ENCODE assay signal across 24 cellular contexts in genomic region chr1:27346991-27347627, GRCh38. TPM values are rescaled to one million over a fixed set of nuclear protein-coding genes. Genes with fewer than 3 reads are reported as not detected.
DNase-seq lines count a peak whose midpoint lies in the region; ATAC-seq, FAIRE-seq and TF ChIP-seq lines count a peak whose summit lies in the region.
"Had no signal": no experiment of that assay in that cellular context is flagged by ENCODE, and none has a peak within 500 bp of the region (broad histone marks: within the 10 kb centered on the region; RNA-seq: fewer than 3 reads in every experiment).

No MANE protein-coding gene starts in this region.

- intact Hi-C loops in CD8-positive, alpha-beta T cell (cut with DNase I, micrococcal nuclease), result loop anchor here in 1 of 2 experiments (10.0 kb wide), 1 partner anchor 1208 kb away; the partner anchor contains the start of gene TRNAU1AP
- intact Hi-C loops in HCT116 (cut with micrococcal nuclease), result no loop called here
- intact Hi-C loops in K562 (cut with micrococcal nuclease), result no loop called here

- H3K79me2 ChIP-seq in HCT116 (ENCODE audit: insufficient read depth, low read length) (peaks cover 19% of the 10 kb centered on the region; the same call in 1 of the 2 replicates), K562 (ENCODE audit: control insufficient read depth, insufficient read depth, low read length) (no peaks in the 10 kb centered on the region; the same call in 2 of the 3 replicates)

- peaks cover 56% of the 10 kb centered on the region for H3K36me3 Mint-ChIP-seq in CD8-positive, alpha-beta T cell
- peaks cover 0 to 8% of the 10 kb centered on the region in 2 donors for H3K36me3 Mint-ChIP-seq in naive B cell

- H2AFZ ChIP-seq in HCT116 (ENCODE audit: low read depth, low read length, poor library complexity, severe bottlenecking) (no peak overlapping the region), K562 (ENCODE audit: low read depth, low read length) (no peak overlapping the region)

- no TSS peak for BruUV-seq in HCT116 (replicated peaks; lab: Mats Ljungman, UMichigan)
- no TSS peak for BruUV-seq in K562 (replicated peaks; lab: Mats Ljungman, UMichigan)

- no peak for TF ChIP-seq EP300 in K562 (IDR thresholded peaks at IDR 0.05; ENCODE audit: low read length)

- H3K9ac ChIP-seq in HCT116 (ENCODE audit: low read length) (peak overlapping the region; percentile 58), K562 (ENCODE audit: insufficient read depth in 1 of 2, low read depth in 2 of 2, low read length in 2 of 2) (peak overlapping the region in 1 of 2 experiments; percentile 81; a peak in 2 of 4 replicates)

- peaks cover 39% of the 10 kb centered on the region for H3K4me1 Mint-ChIP-seq in CD8-positive, alpha-beta T cell (ENCODE audit: low read depth)
- H3K4me1 Mint-ChIP-seq in naive B cell, result peaks cover 31 to 46% (median 40%) of the 10 kb centered on the region in 3 donors

- no peak for TF ChIP-seq POLR2A in HCT116 (IDR thresholded peaks at IDR 0.05; ENCODE audit: borderline replicate concordance, extremely low read depth, insufficient read depth, insufficient read length)
- no peak for TF ChIP-seq POLR2A in K562 (conservative IDR thresholded peaks at IDR 0.05)

- no peak for TF ChIP-seq CTCF in CD8-positive, alpha-beta T cell (IDR thresholded peaks at IDR 0.05)
- TF ChIP-seq CTCF in HCT116 (IDR thresholded peaks at IDR 0.05 in 2 of 3, conservative IDR thresholded peaks at IDR 0.05 in 1 of 3; ENCODE audit: borderline replicate concordance in 1 of 3, insufficient read depth in 1 of 3, low read depth in 2 of 3, low read length in 2 of 3) (no peak), K562 (IDR thresholded peaks at IDR 0.05 in 2 of 3, conservative IDR thresholded peaks at IDR 0.05 in 1 of 3; ENCODE audit: insufficient read depth in 2 of 3, low read depth in 1 of 3, low read length in 3 of 3) (no peak)

- FAIRE-seq in K562 (lab: Jason Lieb, UNC), result no peak
- FAIRE-seq: H1 had no signal

- H3K9me3 Mint-ChIP-seq in CD8-positive, alpha-beta T cell, result no peaks in the 10 kb centered on the region
- no peaks in the 10 kb centered on the region for H3K9me3 Mint-ChIP-seq in naive B cell

- TF ChIP-seq RAD21 in HCT116 (IDR thresholded peaks at IDR 0.05; ENCODE audit: low read depth) (no peak), K562 (CRISPR knock-in tag; conservative IDR thresholded peaks at IDR 0.05 in 1 of 2, IDR thresholded peaks at IDR 0.05 in 1 of 2) (no peak)

- peaks cover 10% of the 10 kb centered on the region for H3K36me3 ChIP-seq in CD8-positive, alpha-beta T cell (ENCODE audit: insufficient read depth, low read length)
- H3K36me3 ChIP-seq in HCT116 (ENCODE audit: control insufficient read depth in 1 of 2, insufficient read depth in 2 of 2, low read length in 2 of 2), result no peaks in the 10 kb centered on the region
- H3K36me3 ChIP-seq in K562 (ENCODE audit: control insufficient read depth, insufficient read depth, low read length), result no peaks in the 10 kb centered on the region

- H3K4me2 ChIP-seq in HCT116 (ENCODE audit: low read length) (peak overlapping the region; percentile 82), K562 (ENCODE audit: insufficient read depth, low read length) (no peak overlapping the region)

- H3K9me3 ChIP-seq in CD8-positive, alpha-beta T cell (ENCODE audit: low read length), result no peaks in the 10 kb centered on the region
- H3K9me3 ChIP-seq in HCT116 (ENCODE audit: control insufficient read depth in 1 of 2, insufficient read depth in 1 of 2, low read depth in 1 of 2, low read length in 2 of 2), result no peaks in the 10 kb centered on the region
- no peaks in the 10 kb centered on the region for H3K9me3 ChIP-seq in K562 (replicated peaks; ENCODE audit: control insufficient read depth, insufficient read depth, low read depth, low read length)
- H3K9me3 ChIP-seq: testis had no signal

- POLR2A ChIA-PET in CD8-positive, alpha-beta T cell (lab: Charles Lee), result interaction anchor here (2.9 kb wide), 1 partner anchor 9 kb away, joined by 12 read pairs; no protein-coding TSS in a partner anchor
- POLR2A ChIA-PET in HCT116 (lab: Charles Lee) (interaction anchor here (0.9 to 1.2 kb wide), 2 partner anchors 19 to 20 kb away, joined by 3 read pairs; partner anchors contain the start of gene MAP3K6), K562 (lab: Yijun Ruan, JAX) (interaction anchor here (0.6 to 1.0 kb wide), 3 partner anchors 15 to 20 kb away, joined by 3 to 4 read pairs (median 3); no protein-coding TSS in a partner anchor)

- no peak overlapping the region for H3K27ac ChIP-seq in CD8-positive, alpha-beta T cell (ENCODE audit: low read depth, low read length)
- H3K27ac ChIP-seq in HCT116 (ENCODE audit: low read depth, low read length) (peak overlapping the region; percentile 40), K562 (ENCODE audit: extremely low read depth, low read depth, low read length) (no peak overlapping the region)
- H3K27ac ChIP-seq: HL-60, testis had no signal

- H3K4me3 Mint-ChIP-seq in CD8-positive, alpha-beta T cell, result no peak overlapping the region
- H3K4me3 Mint-ChIP-seq in naive B cell, result peak overlapping the region in 1 of 8 donors; percentile 24

- RAD21 ChIA-PET in HCT116 (lab: Charles Lee; ENCODE audit: low non-redundant PET in 1 of 2, low total read pairs in 2 of 2, uncharacterized antibody in 2 of 2, unreplicated experiment in 2 of 2), result no interaction called here

- H4K20me1 ChIP-seq in HCT116 (ENCODE audit: insufficient read depth) (no peaks in the 10 kb centered on the region), K562 (replicated peaks; ENCODE audit: control insufficient read depth, insufficient read depth, low read length) (no peaks in the 10 kb centered on the region)

- H3K27ac Mint-ChIP-seq in CD8-positive, alpha-beta T cell, result peak overlapping the region; percentile 52
- peak overlapping the region in 4 of 6 donors; percentile 28 to 67 (median 48) for H3K27ac Mint-ChIP-seq in naive B cell

- WGBS in K562 (ENCODE audit: insufficient coverage, low coverage, missing lambda C conversion rate), result 77% methylated on average over 13 of the region's 14 CpGs

- CTCF ChIA-PET in CD8-positive, alpha-beta T cell (lab: Charles Lee), result interaction anchor here (0.8 to 9.9 kb wide), 5 partner anchors 9 to 209 kb away, joined by 3 to 120 read pairs (median 15); partner anchors contain the start of gene MAP3K6
- CTCF ChIA-PET in HCT116 (lab: Charles Lee) (interaction anchor here (1.4 kb wide), 1 partner anchor 41 kb away, joined by 3 read pairs; no protein-coding TSS in a partner anchor), K562 (lab: Yijun Ruan, JAX; ENCODE audit: low intra/inter-chr PET ratio) (no interaction called here)

- no peaks in the 10 kb centered on the region for H3K9me2 ChIP-seq in HCT116 (ENCODE audit: insufficient read depth)

- in situ Hi-C loops in K562 (cut with MboI), result no loop called here

- no peaks in the 10 kb centered on the region for H3K9me1 ChIP-seq in K562 (ENCODE audit: control insufficient read depth, insufficient read depth, low read length)

- no peak for DNase-seq in CD8-positive, alpha-beta T cell
- DNase-seq in HCT116 (ENCODE audit: low read depth, low spot score) (no peak), K562 (ENCODE audit: extremely low read depth in 1 of 4, low spot score in 3 of 4) (peak in 3 of 4 experiments; percentile 40 to 54 (median 53)), naive B cell (no peak), cortex of kidney (lab: John Stamatoyannopoulos, UW) (no peak)
- DNase-seq: activated CD4-positive, alpha-beta T cell treated with anti-CD3 and anti-CD28 coated beads, Interleukin-2, amount 50 U/mL, for 48 hours; activated T-cell treated with anti-CD3 and anti-CD28 coated beads, Interleukin-2, amount 50 U/mL, for 1 hour; caudate nucleus; DMS 273 treated with DMSO at 0.1 percent for 48 hours; hypothalamus; KG1; left cardiac atrium; NCI-H1105; occipital lobe; stimulated activated CD4-positive, alpha-beta T cell treated with anti-CD3 and anti-CD28 coated beads, Interleukin-4, amount 100 ng/mL, for 4 hours; stimulated activated CD8-positive, alpha-beta memory T cell treated with anti-CD3 and anti-CD28 coated beads, Interleukin-4, amount 100 ng/mL, for 48 hours; testis had no signal

- H3K27me3 Mint-ChIP-seq in CD8-positive, alpha-beta T cell (ENCODE audit: low read depth), result no peaks in the 10 kb centered on the region
- H3K27me3 Mint-ChIP-seq in naive B cell, result no peaks in the 10 kb centered on the region

- peaks cover 21% of the 10 kb centered on the region for H3K4me1 ChIP-seq in CD8-positive, alpha-beta T cell (ENCODE audit: insufficient read depth, low read length)
- peaks cover 32 to 61% of the 10 kb centered on the region in 2 experiments for H3K4me1 ChIP-seq in HCT116 (ENCODE audit: control insufficient read depth in 1 of 2, insufficient read depth in 2 of 2, low read length in 2 of 2)
- peaks cover 32 to 58% of the 10 kb centered on the region in 2 experiments for H3K4me1 ChIP-seq in K562 (replicated peaks in 1 of 2; ENCODE audit: control insufficient read depth in 2 of 2, insufficient read depth in 2 of 2, low read length in 2 of 2)

- H3K4me3 ChIP-seq in CD8-positive, alpha-beta T cell (ENCODE audit: low read depth, low read length), result no peak overlapping the region
- H3K4me3 ChIP-seq in HCT116 (replicated peaks in 1 of 2; ENCODE audit: low read depth in 1 of 2, low read length in 2 of 2) (peak overlapping the region in 1 of 2 experiments; percentile 49; a peak in 2 of 4 replicates), K562 (no peak overlapping the region)
- H3K4me3 ChIP-seq: testis had no signal

- ATAC-seq in CD8-positive, alpha-beta T cell, result no peak
- ATAC-seq in HCT116 (peak; percentile 23), K562 (no peak), naive B cell (ENCODE audit: low read depth in 2 of 2) (no peak), GM18907 (IDR thresholded peaks at IDR 0.05; ENCODE audit: unreplicated experiment) (no peak), HG03039 (IDR thresholded peaks at IDR 0.05; ENCODE audit: unreplicated experiment) (no peak)
- ATAC-seq: left cardiac atrium had no signal

- no peaks in the 10 kb centered on the region for H3K27me3 ChIP-seq in CD8-positive, alpha-beta T cell (ENCODE audit: insufficient read depth, low read length)
- H3K27me3 ChIP-seq in HCT116 (ENCODE audit: insufficient read depth, low read length), result no peaks in the 10 kb centered on the region
- no peaks in the 10 kb centered on the region for H3K27me3 ChIP-seq in K562 (ENCODE audit: control insufficient read depth in 2 of 2, insufficient read depth in 2 of 2, low read length in 2 of 2)
- H3K27me3 ChIP-seq: testis had no signal

RNA-seq across cellular contexts. Expression of gene SYTL1, which starts 5.3 kb away (rescaled TPM):
- total RNA-seq in CD8-positive, alpha-beta T cell, result 100 to 1,000 TPM; 103 to 113 TPM
- total RNA-seq in HCT116 (2021; ENCODE audit: unreplicated experiment) (75.9 TPM), K562 (2014; rRNA removed) (3.9 and 4.7 TPM in 2 replicates), K562 (2014; rRNA removed; fragmentation: Illumina TruSeq; extraction: Trizol) (0.55 and 0.57 TPM in 2 replicates), K562 (2015; rRNA removed; fragmentation: Illumina TruSeq; extraction: Trizol) (1.7 and 2.2 TPM in 2 replicates), K562 (2021) (6.0 and 9.3 TPM in 2 replicates)
- polyA plus RNA-seq in HCT116 (2012), result 85.9 and 88.7 TPM in 2 replicates
- total RNA-seq in K562 (2011; cell fraction: chromatin; rRNA removed; ENCODE audit: low replicate concordance), result 18.4 and 69.1 TPM in 2 replicates
- 29.5 and 45.5 TPM in 2 replicates for total RNA-seq in K562 (2011; cell fraction: nucleolus; rRNA removed)
- total RNA-seq in K562 (2011; cell fraction: nucleoplasm; rRNA removed), result 21.0 and 26.5 TPM in 2 replicates
- polyA plus RNA-seq in K562 (2011; rRNA removed) (3.8 and 12.3 TPM in 2 replicates), K562 (2014; fragmentation: Illumina TruSeq; extraction: Trizol) (0.91 and 1.9 TPM in 2 replicates), K562 (2014; fragmentation: Nextera tagmentation; extraction: Ambion mirVana) (under 1 TPM; 0.04 to 0.27 TPM), K562 (2014; rRNA removed) (5.9 and 8.6 TPM in 2 replicates), naive B cell (ENCODE audit: low read depth in 6 of 6) (100 to 1,000 TPM in 1 of 6 donors, 10 to 100 TPM in 5; 63.3 to 110 (median 79.9) TPM)
- polyA plus RNA-seq in K562 (2011; cell fraction: cytosol; rRNA removed), result 8.4 and 14.7 TPM in 2 replicates
- 114 and 120 TPM in 2 replicates for polyA plus RNA-seq in K562 (2011; cell fraction: nucleus; rRNA removed)
- 7.0 and 32.0 TPM in 2 replicates for polyA plus RNA-seq in K562 (2012)
- 3.0 and 6.4 TPM in 2 replicates for polyA minus RNA-seq in K562 (2011; rRNA and poly(A)+ RNA removed)
- 4.6 and 14.3 TPM in 2 replicates for polyA minus RNA-seq in K562 (2011; cell fraction: cytosol; rRNA and poly(A)+ RNA removed)
- polyA minus RNA-seq in K562 (2011; cell fraction: nucleus; rRNA and poly(A)+ RNA removed), result 14.7 and 18.1 TPM in 2 replicates
- total RNA-seq: occipital lobe had no signal

RNA-seq across cellular contexts. Expression of gene MAP3K6, which starts 19.7 kb away (rescaled TPM):
- 10 to 100 TPM; 17.5 to 19.9 TPM for total RNA-seq in CD8-positive, alpha-beta T cell
- total RNA-seq in HCT116 (2021; ENCODE audit: unreplicated experiment) (30.2 TPM), K562 (2014; rRNA removed) (10.1 and 14.7 TPM in 2 replicates), K562 (2014; rRNA removed; fragmentation: Illumina TruSeq; extraction: Trizol) (5.0 and 6.2 TPM in 2 replicates), K562 (2015; rRNA removed; fragmentation: Illumina TruSeq; extraction: Trizol) (7.6 and 9.5 TPM in 2 replicates), K562 (2021) (18.1 and 21.9 TPM in 2 replicates)
- 26.8 and 30.2 TPM in 2 replicates for polyA plus RNA-seq in HCT116 (2012)
- 22.7 and 88.4 TPM in 2 replicates for total RNA-seq in K562 (2011; cell fraction: chromatin; rRNA removed; ENCODE audit: low replicate concordance)
- 52.5 and 55.4 TPM in 2 replicates for total RNA-seq in K562 (2011; cell fraction: nucleolus; rRNA removed)
- 27.7 and 28.5 TPM in 2 replicates for total RNA-seq in K562 (2011; cell fraction: nucleoplasm; rRNA removed)
- polyA plus RNA-seq in K562 (2011; rRNA removed) (4.7 and 13.2 TPM in 2 replicates), K562 (2014; fragmentation: Illumina TruSeq; extraction: Trizol) (7.0 and 9.0 TPM in 2 replicates), K562 (2014; fragmentation: Nextera tagmentation; extraction: Ambion mirVana) (1 to 10 TPM in 1 of 2 experiments, under 1 TPM in 1; 0.99 to 1.5 TPM), K562 (2014; rRNA removed) (8.2 and 12.9 TPM in 2 replicates), naive B cell (ENCODE audit: low read depth in 6 of 6) (1 to 10 TPM in 4 of 6 donors, under 1 TPM in 1, not detected in 1; 0.80 to 2.7 (median 2.0) TPM)
- polyA plus RNA-seq in K562 (2011; cell fraction: cytosol; rRNA removed), result 5.5 and 6.6 TPM in 2 replicates
- 101 and 102 TPM in 2 replicates for polyA plus RNA-seq in K562 (2011; cell fraction: nucleus; rRNA removed)
- 17.8 and 18.2 TPM in 2 replicates for polyA plus RNA-seq in K562 (2012)
- 3.1 and 4.9 TPM in 2 replicates for polyA minus RNA-seq in K562 (2011; rRNA and poly(A)+ RNA removed)
- polyA minus RNA-seq in K562 (2011; cell fraction: cytosol; rRNA and poly(A)+ RNA removed), result 4.8 and 5.1 TPM in 2 replicates
- 15.2 and 17.2 TPM in 2 replicates for polyA minus RNA-seq in K562 (2011; cell fraction: nucleus; rRNA and poly(A)+ RNA removed)

RNA-seq across cellular contexts. Expression of gene TMEM222, which starts 25.1 kb away (rescaled TPM):
- total RNA-seq in CD8-positive, alpha-beta T cell, result 10 to 100 TPM; 24.1 to 25.2 TPM
- total RNA-seq in HCT116 (2021; ENCODE audit: unreplicated experiment) (32.8 TPM), K562 (2014; rRNA removed) (36.0 and 43.6 TPM in 2 replicates), K562 (2014; rRNA removed; fragmentation: Illumina TruSeq; extraction: Trizol) (10.6 and 15.9 TPM in 2 replicates), K562 (2015; rRNA removed; fragmentation: Illumina TruSeq; extraction: Trizol) (32.4 and 32.8 TPM in 2 replicates), K562 (2021) (42.5 and 46.9 TPM in 2 replicates)
- polyA plus RNA-seq in HCT116 (2012), result 41.1 and 41.2 TPM in 2 replicates
- total RNA-seq in K562 (2011; cell fraction: chromatin; rRNA removed; ENCODE audit: low replicate concordance), result 41.9 and 115 TPM in 2 replicates
- 97.1 and 98.7 TPM in 2 replicates for total RNA-seq in K562 (2011; cell fraction: nucleolus; rRNA removed)
- total RNA-seq in K562 (2011; cell fraction: nucleoplasm; rRNA removed), result 77.9 and 90.1 TPM in 2 replicates
- polyA plus RNA-seq in K562 (2011; rRNA removed) (32.2 and 51.8 TPM in 2 replicates), K562 (2014; fragmentation: Illumina TruSeq; extraction: Trizol) (48.0 and 57.0 TPM in 2 replicates), K562 (2014; fragmentation: Nextera tagmentation; extraction: Ambion mirVana) (10 to 100 TPM in 1 of 2 experiments, 1 to 10 TPM in 1; 6.9 to 14.4 TPM), K562 (2014; rRNA removed) (42.4 and 43.5 TPM in 2 replicates), naive B cell (ENCODE audit: low read depth in 6 of 6) (10 to 100 TPM; 59.7 to 80.2 (median 74.2) TPM)
- 53.0 and 80.5 TPM in 2 replicates for polyA plus RNA-seq in K562 (2011; cell fraction: cytosol; rRNA removed)
- 111 and 157 TPM in 2 replicates for polyA plus RNA-seq in K562 (2011; cell fraction: nucleus; rRNA removed)
- 43.9 and 66.2 TPM in 2 replicates for polyA plus RNA-seq in K562 (2012)
- 21.8 and 30.9 TPM in 2 replicates for polyA minus RNA-seq in K562 (2011; rRNA and poly(A)+ RNA removed)
- 26.1 and 32.0 TPM in 2 replicates for polyA minus RNA-seq in K562 (2011; cell fraction: cytosol; rRNA and poly(A)+ RNA removed)
- 24.6 and 35.5 TPM in 2 replicates for polyA minus RNA-seq in K562 (2011; cell fraction: nucleus; rRNA and poly(A)+ RNA removed)

RNA-seq across cellular contexts. Expression of gene FCN3, which starts 27.5 kb away (rescaled TPM):
- total RNA-seq in CD8-positive, alpha-beta T cell, result not detected
- total RNA-seq in HCT116 (2021; ENCODE audit: unreplicated experiment) (1.2 TPM), K562 (2014; rRNA removed) (not detected in 2 replicates), K562 (2014; rRNA removed; fragmentation: Illumina TruSeq; extraction: Trizol) (not detected in 2 replicates), K562 (2015; rRNA removed; fragmentation: Illumina TruSeq; extraction: Trizol) (not detected in 2 replicates), K562 (2021) (0.31 and 0.49 TPM in 2 replicates)
- 0.39 and 0.64 TPM in 2 replicates for polyA plus RNA-seq in HCT116 (2012)
- total RNA-seq in K562 (2011; cell fraction: chromatin; rRNA removed; ENCODE audit: low replicate concordance), result not detected in 2 replicates
- not detected in 2 replicates for total RNA-seq in K562 (2011; cell fraction: nucleolus; rRNA removed)
- not detected in 2 replicates for total RNA-seq in K562 (2011; cell fraction: nucleoplasm; rRNA removed)
- polyA plus RNA-seq in K562 (2011; rRNA removed) (0.15 TPM in 1 of 2 replicates, not detected in the other), K562 (2014; fragmentation: Illumina TruSeq; extraction: Trizol) (not detected in 2 replicates), K562 (2014; fragmentation: Nextera tagmentation; extraction: Ambion mirVana) (not detected), K562 (2014; rRNA removed) (not detected in 2 replicates), naive B cell (ENCODE audit: low read depth in 6 of 6) (not detected)
- polyA plus RNA-seq in K562 (2011; cell fraction: cytosol; rRNA removed), result 0.06 TPM in 1 of 2 replicates, not detected in the other
- polyA plus RNA-seq in K562 (2011; cell fraction: nucleus; rRNA removed), result 0.35 TPM in 1 of 2 replicates, not detected in the other
- polyA plus RNA-seq in K562 (2012), result 0.21 TPM in 1 of 2 replicates, not detected in the other
- polyA minus RNA-seq in K562 (2011; rRNA and poly(A)+ RNA removed), result not detected in 2 replicates
- polyA minus RNA-seq in K562 (2011; cell fraction: cytosol; rRNA and poly(A)+ RNA removed), result not detected in 2 replicates
- polyA minus RNA-seq in K562 (2011; cell fraction: nucleus; rRNA and poly(A)+ RNA removed), result not detected in 2 replicates
- total RNA-seq: fibroblast of villous mesenchyme, occipital lobe, skeletal muscle tissue had no signal
- polyA plus RNA-seq: BJ had no signal

RNA-seq across cellular contexts. Expression of gene CD164L2, which starts 36.0 kb away (rescaled TPM):
- total RNA-seq in CD8-positive, alpha-beta T cell, result not detected
- total RNA-seq in HCT116 (2021; ENCODE audit: unreplicated experiment), result 11.6 TPM
- 10.4 and 13.0 TPM in 2 replicates for polyA plus RNA-seq in HCT116 (2012)
- total RNA-seq in K562 (2011; cell fraction: chromatin; rRNA removed; ENCODE audit: low replicate concordance), result 2.6 and 7.4 TPM in 2 replicates
- 5.0 and 5.4 TPM in 2 replicates for total RNA-seq in K562 (2011; cell fraction: nucleolus; rRNA removed)
- total RNA-seq in K562 (2011; cell fraction: nucleoplasm; rRNA removed), result 5.1 and 5.8 TPM in 2 replicates
- 0.29 and 0.45 TPM in 2 replicates for total RNA-seq in K562 (2014; rRNA removed)
- total RNA-seq in K562 (2014; rRNA removed; fragmentation: Illumina TruSeq; extraction: Trizol), result 0.18 TPM in 1 of 2 replicates, not detected in the other
- 0.14 and 0.19 TPM in 2 replicates for total RNA-seq in K562 (2015; rRNA removed; fragmentation: Illumina TruSeq; extraction: Trizol)
- total RNA-seq in K562 (2021), result 0.49 and 0.72 TPM in 2 replicates
- 0.92 and 2.8 TPM in 2 replicates for polyA plus RNA-seq in K562 (2011; rRNA removed)
- polyA plus RNA-seq in K562 (2011; cell fraction: cytosol; rRNA removed), result 0.92 and 1.2 TPM in 2 replicates
- 15.3 and 19.6 TPM in 2 replicates for polyA plus RNA-seq in K562 (2011; cell fraction: nucleus; rRNA removed)
- polyA plus RNA-seq in K562 (2012), result 1.2 and 1.7 TPM in 2 replicates
- polyA plus RNA-seq in K562 (2014; fragmentation: Illumina TruSeq; extraction: Trizol), result 0.31 and 0.65 TPM in 2 replicates
- under 1 TPM in 1 of 2 experiments, not detected in 1; 0.08 TPM for polyA plus RNA-seq in K562 (2014; fragmentation: Nextera tagmentation; extraction: Ambion mirVana)
- 0.63 and 0.91 TPM in 2 replicates for polyA plus RNA-seq in K562 (2014; rRNA removed)
- 0.28 and 0.57 TPM in 2 replicates for polyA minus RNA-seq in K562 (2011; rRNA and poly(A)+ RNA removed)
- polyA minus RNA-seq in K562 (2011; cell fraction: cytosol; rRNA and poly(A)+ RNA removed), result not detected in 2 replicates
- 1.1 and 2.4 TPM in 2 replicates for polyA minus RNA-seq in K562 (2011; cell fraction: nucleus; rRNA and poly(A)+ RNA removed)
- polyA plus RNA-seq in naive B cell (ENCODE audit: low read depth in 6 of 6), result not detected
- total RNA-seq: fibroblast of villous mesenchyme, left cardiac atrium, occipital lobe, skeletal muscle tissue had no signal
- polyA plus RNA-seq: BJ had no signal

Comparison
In these comparisons a context has a peak if more than half of its experiments do, and no peak if none do; other contexts are left out.
1. DNase-seq: peak in K562 (3 of 4); none in CD8-positive, alpha-beta T cell (0 of 7), HCT116 (single experiment), naive B cell (single experiment) and cortex of kidney (single experiment).